19 cellular contexts compared by ENCODE assay signal in genomic region chr6:34969662-34970265, GRCh38.
A peak's percentile ranks its signal among the peaks of the same experiment; 100 is the strongest.
DNase-seq lines count a peak whose midpoint lies in the region; FAIRE-seq and TF ChIP-seq lines count a peak whose summit lies in the region.
"Had no signal": no experiment of that assay in that cellular context is flagged by ENCODE, and none has a peak within 500 bp of the region (broad histone marks: within the 10 kb centered on the region; RNA-seq: fewer than 3 reads in every experiment).

No MANE protein-coding gene starts in this region.

- no peaks in the 10 kb centered on the region for H3K79me2 ChIP-seq in osteoblast (ENCODE audit: insufficient read depth, low read length)

- no peak overlapping the region for H3K4me2 ChIP-seq in osteoblast (ENCODE audit: insufficient read depth, low read length)

- no peaks in the 10 kb centered on the region for H3K9me3 ChIP-seq in osteoblast (ENCODE audit: low read depth, low read length)
- H3K9me3 ChIP-seq: Peyer's patch, spleen, upper lobe of left lung had no signal

- H3K4me3 ChIP-seq in choroid plexus epithelial cell (ENCODE audit: low read depth, low read length) = no peak overlapping the region
- no peak overlapping the region for H3K4me3 ChIP-seq in osteoblast (ENCODE audit: insufficient read depth, low read length)
- H3K4me3 ChIP-seq: Peyer's patch, right atrium auricular region, spleen, upper lobe of left lung had no signal

- TF ChIP-seq POLR2A in H54 (IDR thresholded peaks at IDR 0.05; ENCODE audit: low read depth, low read length) = no peak

- peak; percentile 38 for FAIRE-seq in H54 (lab: Jason Lieb, UNC)
- no peak for FAIRE-seq in HTR-8/SVneo (lab: Jason Lieb, UNC)

- H3K36me3 ChIP-seq in osteoblast (ENCODE audit: insufficient read depth, low read length) = no peaks in the 10 kb centered on the region

- DNase-seq in H54 (ENCODE audit: insufficient read length, low spot score) (no peak), M059J (ENCODE audit: low read depth) (peak; percentile 44), choroid plexus epithelial cell (ENCODE audit: low read depth) (peak; percentile 30), osteoblast (ENCODE audit: insufficient read length, low spot score, missing footprints) (peak; percentile 50), HTR-8/SVneo (ENCODE audit: insufficient read length, low spot score) (no peak)
- DNase-seq in stimulated activated naive CD4-positive, alpha-beta T cell treated with Interleukin-2 at 50 U/mL for 16 hours (lab: John Stamatoyannopoulos, UW) = no peak
- no peak for DNase-seq in activated CD4-positive, CD25-positive, alpha-beta regulatory T cell treated with anti-CD3 and anti-CD28 coated beads, Interleukin-2, amount 50 U/mL, for 72 hours
- DNase-seq: activated CD4-positive, alpha-beta T cell treated with anti-CD3 and anti-CD28 coated beads, Interleukin-2, amount 50 U/mL, for 4 hours; aorta; central memory CD4-positive, alpha-beta T cell; NCI-H1092; NCI-H187 treated with DMSO at 0.1 percent for 48 hours; NCI-H2227 treated with DMSO at 0.1 percent for 48 hours; Peyer's patch; spleen; SW 1271; T-helper 9 cell; upper lobe of left lung had no signal

- H2AFZ ChIP-seq in osteoblast (ENCODE audit: low read length) = no peak overlapping the region

- H3K4me1 ChIP-seq in osteoblast (ENCODE audit: insufficient read depth, low read length) = peaks cover 4% of the 10 kb centered on the region
- H3K4me1 ChIP-seq: Peyer's patch had no signal

- no peak for TF ChIP-seq CTCF in choroid plexus epithelial cell (conservative IDR thresholded peaks at IDR 0.05; ENCODE audit: low read depth, low read length)
- TF ChIP-seq CTCF in osteoblast (IDR thresholded peaks at IDR 0.05; ENCODE audit: extremely low read depth, low read depth, low read length) = no peak

- H3K27me3 ChIP-seq in osteoblast (ENCODE audit: insufficient read depth, low read length) = no peaks in the 10 kb centered on the region
- H3K27me3 ChIP-seq: Peyer's patch, right atrium auricular region, spleen, upper lobe of left lung had no signal

- H3K27ac ChIP-seq in osteoblast (ENCODE audit: low read depth, low read length) = no peak overlapping the region
- H3K27ac ChIP-seq: Peyer's patch, right atrium auricular region, spleen, upper lobe of left lung had no signal

- peaks cover 4% of the 10 kb centered on the region for H4K20me1 ChIP-seq in osteoblast (ENCODE audit: insufficient read depth, low read length)

Comparison
In these comparisons a context has a peak if more than half of its experiments do, and no peak if none do; other contexts are left out.
1. DNase-seq: peak in M059J (single experiment), choroid plexus epithelial cell (single experiment) and osteoblast (single experiment); none in H54 (single experiment), stimulated activated naive CD4-positive, alpha-beta T cell treated with Interleukin-2 at 50 U/mL for 16 hours (single experiment), activated CD4-positive, CD25-positive, alpha-beta regulatory T cell treated with anti-CD3 and anti-CD28 coated beads, Interleukin-2, amount 50 U/mL, for 72 hours (single experiment) and HTR-8/SVneo (single experiment).